8 cellular contexts compared by ENCODE assay signal in the genomic region with DNA sequence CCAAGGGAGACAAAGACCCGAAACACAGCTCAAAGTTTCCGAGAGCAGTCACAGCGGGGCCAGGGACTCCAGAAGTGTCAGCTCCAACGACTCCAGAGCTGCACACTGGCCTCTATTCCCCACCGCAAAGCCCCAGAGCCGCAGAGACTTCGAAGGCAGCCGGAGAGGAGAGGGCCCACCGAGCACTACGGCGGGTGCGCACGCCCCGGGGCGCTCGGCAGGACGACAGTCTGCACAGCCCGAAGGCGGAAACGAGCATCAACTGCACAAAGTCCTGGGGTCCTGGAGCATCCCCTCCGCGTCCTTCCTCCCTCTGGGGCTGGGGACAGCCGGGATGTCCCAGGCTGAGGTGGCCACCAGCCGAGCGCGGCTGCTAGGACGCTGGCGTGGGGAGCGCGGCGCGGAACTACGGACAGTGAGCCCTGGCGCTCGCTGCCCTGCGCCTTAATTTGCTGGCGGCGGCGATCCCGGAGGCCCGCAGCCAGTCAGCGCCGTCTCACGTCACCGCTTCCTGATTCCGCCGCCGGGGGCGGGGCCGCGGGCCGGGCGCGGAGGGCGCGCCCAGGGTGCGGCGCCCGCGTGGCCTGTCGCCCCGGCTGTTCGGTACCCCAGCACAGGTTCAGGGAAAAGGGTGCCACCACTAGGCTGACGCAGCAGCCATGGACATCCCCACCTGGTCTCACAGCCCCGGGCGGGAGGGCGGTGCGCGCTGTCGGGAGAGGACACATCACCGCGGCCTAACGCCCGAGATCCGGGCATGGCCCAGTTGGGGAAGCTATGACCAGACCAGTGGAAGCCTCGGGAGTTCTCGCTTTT. TPM values are rescaled to one million over a fixed set of nuclear protein-coding genes. Genes with fewer than 3 reads are reported as not detected.
DNase-seq lines count a peak whose midpoint lies in the region.

A gene with protein sequence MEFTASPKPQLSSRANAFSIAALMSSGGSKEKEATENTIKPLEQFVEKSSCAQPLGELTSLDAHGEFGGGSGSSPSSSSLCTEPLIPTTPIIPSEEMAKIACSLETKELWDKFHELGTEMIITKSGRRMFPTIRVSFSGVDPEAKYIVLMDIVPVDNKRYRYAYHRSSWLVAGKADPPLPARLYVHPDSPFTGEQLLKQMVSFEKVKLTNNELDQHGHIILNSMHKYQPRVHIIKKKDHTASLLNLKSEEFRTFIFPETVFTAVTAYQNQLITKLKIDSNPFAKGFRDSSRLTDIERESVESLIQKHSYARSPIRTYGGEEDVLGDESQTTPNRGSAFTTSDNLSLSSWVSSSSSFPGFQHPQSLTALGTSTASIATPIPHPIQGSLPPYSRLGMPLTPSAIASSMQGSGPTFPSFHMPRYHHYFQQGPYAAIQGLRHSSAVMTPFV (minus strand): TSS at position 421 of the 816 bp plus-strand sequence. CDS start 480 bp downstream, outside the sequence.

- no peak within 1 kb of the TSS for H3K9ac ChIP-seq in duodenal mucosa (ENCODE audit: low read depth in 1 of 2, low read length in 2 of 2)

- H3K4me1 ChIP-seq in duodenal mucosa (ENCODE audit: control insufficient read depth in 1 of 2, insufficient read depth in 2 of 2, low read length in 2 of 2) (peaks cover 0 to 7% of the 10 kb centered on the region in 2 donors), mesodermal cell (ENCODE audit: control insufficient read depth, insufficient read depth, low read length, poor library complexity, severe bottlenecking) (peaks cover 33% of the 10 kb centered on the region), urinary bladder (ENCODE audit: insufficient read depth) (no peaks in the 10 kb centered on the region)

- H3K4me1 Mint-ChIP-seq in activated naive CD4-positive, alpha-beta T cell treated with anti-CD3 and anti-CD28 coated beads, Interleukin-2, amount 50 U/mL, for 24 hours: peaks cover 18% of the 10 kb centered on the region

- H3K36me3 Mint-ChIP-seq in activated naive CD4-positive, alpha-beta T cell treated with anti-CD3 and anti-CD28 coated beads, Interleukin-2, amount 50 U/mL, for 24 hours: peaks cover 1% of the 10 kb centered on the region

- no peak within 1 kb of the TSS for H3K27ac Mint-ChIP-seq in activated naive CD4-positive, alpha-beta T cell treated with anti-CD3 and anti-CD28 coated beads, Interleukin-2, amount 50 U/mL, for 24 hours

- no peaks in the 10 kb centered on the region for H3K36me3 ChIP-seq in duodenal mucosa (ENCODE audit: control insufficient read depth in 1 of 2, insufficient read depth in 2 of 2, low read length in 2 of 2)
- H3K36me3 ChIP-seq in mesodermal cell (ENCODE audit: control insufficient read depth, insufficient read depth, low read length): no peaks in the 10 kb centered on the region
- H3K36me3 ChIP-seq in urinary bladder (ENCODE audit: insufficient read depth): no peaks in the 10 kb centered on the region

- no peaks in the 10 kb centered on the region for H3K9me3 Mint-ChIP-seq in activated naive CD4-positive, alpha-beta T cell treated with anti-CD3 and anti-CD28 coated beads, Interleukin-2, amount 50 U/mL, for 24 hours

- peaks cover 58% of the 10 kb centered on the region for H3K27me3 Mint-ChIP-seq in activated naive CD4-positive, alpha-beta T cell treated with anti-CD3 and anti-CD28 coated beads, Interleukin-2, amount 50 U/mL, for 24 hours

- H3K4me3 Mint-ChIP-seq in activated naive CD4-positive, alpha-beta T cell treated with anti-CD3 and anti-CD28 coated beads, Interleukin-2, amount 50 U/mL, for 24 hours: peak within 1 kb of the TSS; percentile 26

- H3K4me3 ChIP-seq in duodenal mucosa (ENCODE audit: low read depth in 1 of 2, low read length in 2 of 2): peak within 1 kb of the TSS; percentile 47 to 58
- peak within 1 kb of the TSS; percentile 65 for H3K4me3 ChIP-seq in mesodermal cell (ENCODE audit: extremely low read depth, insufficient read depth, low read length, poor library complexity, severe bottlenecking)
- H3K4me3 ChIP-seq in urinary bladder (ENCODE audit: low read depth, low read length): peak within 1 kb of the TSS; percentile 30

- peaks cover 87 to 94% of the 10 kb centered on the region in 2 donors for H3K27me3 ChIP-seq in duodenal mucosa (ENCODE audit: control insufficient read depth in 1 of 2, insufficient read depth in 2 of 2, low read length in 2 of 2)

- no peak for DNase-seq in activated naive CD4-positive, alpha-beta T cell treated with Interleukin-2 at 50 U/mL for 16 hours
- peak; percentile 38 for DNase-seq in NOMO-1 treated with dmso at 0.1 percent for 144 hours (lab: John Stamatoyannopoulos, UW; ENCODE audit: unreplicated experiment)
- no peak for DNase-seq in midbrain (lab: John Stamatoyannopoulos, UW)
- no peak for DNase-seq in effector CD4-positive, alpha-beta T cell

- H3K27ac ChIP-seq in duodenal mucosa (ENCODE audit: low read depth, low read length) (no peak within 1 kb of the TSS), mesodermal cell (ENCODE audit: low read depth, low read length, severe bottlenecking) (peak within 1 kb of the TSS; percentile 85), urinary bladder (ENCODE audit: low read depth) (no peak within 1 kb of the TSS)

- WGBS in mesodermal cell (ENCODE audit: insufficient coverage in 2 of 2), 2 experiments: 0% methylated on average over 72 to 77 of the region's 77 CpGs
- 1% methylated on average over 77 of the region's 77 CpGs for WGBS in urinary bladder

- H3K9me3 ChIP-seq in duodenal mucosa (ENCODE audit: control insufficient read depth in 1 of 2, low read length in 2 of 2) (no peaks in the 10 kb centered on the region), mesodermal cell (ENCODE audit: control insufficient read depth, low read length) (no peaks in the 10 kb centered on the region)

RNA-seq across cellular contexts. Expression of the gene that starts here (rescaled TPM):
- polyA plus RNA-seq in mesodermal cell (2013, experiment 1 of 2): 18.8 TPM
- 20.6 TPM for polyA plus RNA-seq in mesodermal cell (2013, experiment 2 of 2)
- 14.0 TPM for total RNA-seq in urinary bladder
- 22.4 TPM for polyA plus RNA-seq in urinary bladder
